In genomic region chr17:38511126-38512108, GRCh38 we compare ENCODE assay signal across 11 cellular contexts.
DNase-seq lines count a peak whose midpoint lies in the region; ATAC-seq, FAIRE-seq and TF ChIP-seq lines count a peak whose summit lies in the region.
"Had no signal": no experiment of that assay in that cellular context is flagged by ENCODE, and none has a peak within 500 bp of the region (broad histone marks: within the 10 kb centered on the region; RNA-seq: fewer than 3 reads in every experiment).

No MANE protein-coding gene starts in this region.

- 0 out of 2 replicates have a peak overlapping the region, but pooled peaks have one; percentile 0 for H3K23ac ChIP-seq in IMR-90 (ENCODE audit: low read depth, low read length)

- H3K79me1 ChIP-seq in IMR-90 (ENCODE audit: low read depth in 1 of 2, low read length in 2 of 2), result peaks cover 0 to 34% of the 10 kb centered on the region in 2 experiments; a peak in 2 of 4 replicates

- H3K36me3 Mint-ChIP-seq in Caco-2 (ENCODE audit: insufficient read depth, unreplicated experiment) (peaks cover 53% of the 10 kb centered on the region), natural killer cell (no peaks in the 10 kb centered on the region)
- H3K36me3 Mint-ChIP-seq: activated naive CD4-positive, alpha-beta T cell treated with anti-CD3 and anti-CD28 coated beads, Interleukin-2, amount 10 ng/mL, durations not matched to agents 7 days and 5 days had no signal

- H2BK20ac ChIP-seq in IMR-90 (ENCODE audit: low read depth, low read length), result no peak overlapping the region

- H3K9me3 Mint-ChIP-seq in Caco-2 (ENCODE audit: unreplicated experiment), result no peaks in the 10 kb centered on the region
- H3K9me3 Mint-ChIP-seq in natural killer cell, result no peaks in the 10 kb centered on the region
- H3K9me3 Mint-ChIP-seq: activated naive CD4-positive, alpha-beta T cell treated with anti-CD3 and anti-CD28 coated beads, Interleukin-2, amount 10 ng/mL, durations not matched to agents 7 days and 5 days had no signal

- peak overlapping the region; percentile 72 for H3K4me3 Mint-ChIP-seq in Caco-2 (ENCODE audit: unreplicated experiment)
- H3K4me3 Mint-ChIP-seq in natural killer cell, result peak overlapping the region; percentile 58
- H3K4me3 Mint-ChIP-seq: activated naive CD4-positive, alpha-beta T cell treated with anti-CD3 and anti-CD28 coated beads, Interleukin-2, amount 10 ng/mL, durations not matched to agents 7 days and 5 days had no signal

- H2AK9ac ChIP-seq in IMR-90 (replicated peaks; ENCODE audit: low read depth, low read length, poor library complexity), result peak overlapping the region; percentile 75

- H3K4me2 ChIP-seq in IMR-90 (ENCODE audit: low read depth, low read length) (no peak overlapping the region), endothelial cell of umbilical vein (ENCODE audit: insufficient read depth, low read length) (no peak overlapping the region)

- no peak overlapping the region for H4K5ac ChIP-seq in IMR-90 (ENCODE audit: low read depth, low read length)

- H3K27ac ChIP-seq in IMR-90 (ENCODE audit: insufficient read depth, low read length) (no peak overlapping the region), endothelial cell of umbilical vein (ENCODE audit: insufficient read depth, low read depth, low read length) (no peak overlapping the region), esophagus squamous epithelium (no peak overlapping the region), upper lobe of left lung (no peak overlapping the region)

- H3K4me3 ChIP-seq in Caco-2 (ENCODE audit: low read depth, low read length) (peak overlapping the region; percentile 51), IMR-90 (ENCODE audit: insufficient read depth, low read depth, low read length) (no peak overlapping the region), endothelial cell of umbilical vein (replicated peaks in 1 of 3; ENCODE audit: insufficient read depth in 1 of 3, low read depth in 1 of 3, low read length in 3 of 3) (no peak overlapping the region), esophagus squamous epithelium (no peak overlapping the region), upper lobe of left lung (no peak overlapping the region)

- H2BK15ac ChIP-seq in IMR-90 (ENCODE audit: low read depth, low read length), result no peak overlapping the region

- dilution Hi-C loops in IMR-90 (cut with HindIII; ENCODE audit: low sequenced_read_pairs, unreplicated experiment) (no loop called here), endothelial cell of umbilical vein (cut with MboI; ENCODE audit: extremely low pct_ligation_motif_present, low sequenced_read_pairs) (no loop called here)

- peak overlapping the region; percentile 54 for H2AFZ ChIP-seq in IMR-90 (replicated peaks; ENCODE audit: low read length, poor library complexity)
- no peak overlapping the region for H2AFZ ChIP-seq in endothelial cell of umbilical vein (ENCODE audit: low read depth, low read length)

- BruUV-seq in Caco-2 (replicated peaks; lab: Mats Ljungman, UMichigan) (TSS peak; percentile 81), IMR-90 (replicated peaks; lab: Mats Ljungman, UMichigan) (TSS peak; percentile 73), endothelial cell of umbilical vein (replicated peaks; lab: Mats Ljungman, UMichigan) (TSS peak; percentile 74)

- intact Hi-C loops in Caco-2 (cut with micrococcal nuclease; ENCODE audit: unreplicated experiment), result loop anchor here (5.0 kb wide), 2 partner anchors 46 to 156 kb away; no protein-coding TSS in a partner anchor
- intact Hi-C loops in IMR-90 (cut with micrococcal nuclease), result loop anchor here (1.0 to 5.0 kb wide), 2 partner anchors 26 to 156 kb away; no protein-coding TSS in a partner anchor
- intact Hi-C loops in endothelial cell of umbilical vein (cut with micrococcal nuclease), result loop anchor here (5.0 kb wide), 1 partner anchor 76 kb away; no protein-coding TSS in a partner anchor
- intact Hi-C loops in natural killer cell (cut with micrococcal nuclease), result no loop called here
- intact Hi-C loops in esophagus squamous epithelium (cut with DNase I), result no loop called here

- no peak overlapping the region for H3K4ac ChIP-seq in IMR-90 (ENCODE audit: low read depth, low read length)

- no peak for TF ChIP-seq RAD21 in IMR-90 (IDR thresholded peaks at IDR 0.05; ENCODE audit: low read length)

- no peaks in the 10 kb centered on the region for H3K36me3 ChIP-seq in Caco-2 (ENCODE audit: control insufficient read depth, insufficient read depth, low read length)
- peaks cover 13% of the 10 kb centered on the region for H3K36me3 ChIP-seq in IMR-90 (ENCODE audit: control insufficient read depth, insufficient read depth, low read length)
- peaks cover 0 to 4% of the 10 kb centered on the region in 2 experiments for H3K36me3 ChIP-seq in endothelial cell of umbilical vein (ENCODE audit: control insufficient read depth in 2 of 2, extremely low read depth in 1 of 2, insufficient read depth in 2 of 2, low read length in 2 of 2)
- peaks cover 5 to 35% (median 7%) of the 10 kb centered on the region in 3 donors for H3K36me3 ChIP-seq in esophagus squamous epithelium
- peaks cover 0 to 32% (median 9%) of the 10 kb centered on the region in 4 donors for H3K36me3 ChIP-seq in upper lobe of left lung

- H3K27me3 Mint-ChIP-seq in Caco-2 (ENCODE audit: insufficient read depth, unreplicated experiment) (peaks cover 9% of the 10 kb centered on the region), natural killer cell (ENCODE audit: low read depth in 2 of 2) (peaks cover 36 to 40% of the 10 kb centered on the region in 2 donors)

- in situ Hi-C loops in IMR-90 (cut with MboI; ENCODE audit: low sequenced_read_pairs), result no loop called here

- H4K20me1 ChIP-seq in IMR-90 (ENCODE audit: insufficient read depth, low read length) (peaks cover 52% of the 10 kb centered on the region), endothelial cell of umbilical vein (replicated peaks; ENCODE audit: control insufficient read depth, extremely low read depth, insufficient read depth, low read length) (no peaks in the 10 kb centered on the region)

- TF ChIP-seq EP300 in upper lobe of left lung (IDR thresholded peaks at IDR 0.05), result no peak

- TF ChIP-seq POLR2A in IMR-90 (IDR thresholded peaks at IDR 0.05; ENCODE audit: low read depth, low read length) (no peak), endothelial cell of umbilical vein (IDR thresholded peaks at IDR 0.05; ENCODE audit: low read depth, low read length) (peak; percentile 58), erythroblast (IDR thresholded peaks at IDR 0.05; ENCODE audit: low read length) (no peak), esophagus squamous epithelium (IDR thresholded peaks at IDR 0.05) (no peak), upper lobe of left lung (IDR thresholded peaks at IDR 0.05) (no peak)

- H3K9me1 ChIP-seq in IMR-90 (ENCODE audit: insufficient read depth, low read length) (peaks cover 25% of the 10 kb centered on the region), endothelial cell of umbilical vein (replicated peaks; ENCODE audit: control insufficient read depth, extremely low read depth, insufficient read depth, low read length) (no peaks in the 10 kb centered on the region)

- H3K79me2 ChIP-seq in endothelial cell of umbilical vein (ENCODE audit: control insufficient read depth, insufficient read depth, low read length), result no peaks in the 10 kb centered on the region

- peak overlapping the region; percentile 25; the same call in 1 of the 2 replicates for H3K14ac ChIP-seq in IMR-90 (replicated peaks; ENCODE audit: low read depth, low read length)

- H2BK120ac ChIP-seq in IMR-90 (ENCODE audit: low read depth, low read length), result no peak overlapping the region

- POLR2A ChIA-PET in Caco-2 (lab: Charles Lee), result no interaction called here
- POLR2A ChIA-PET in IMR-90 (lab: Charles Lee; ENCODE audit: unreplicated experiment), result interaction anchor here (0.6 kb wide), 1 partner anchor 218 kb away, joined by 7 read pairs; no protein-coding TSS in a partner anchor
- POLR2A ChIA-PET in endothelial cell of umbilical vein (lab: Charles Lee), result no interaction called here

- no peaks in the 10 kb centered on the region; the same call in 1 of the 2 replicates for H3K9me3 ChIP-seq in Caco-2
- no peaks in the 10 kb centered on the region for H3K9me3 ChIP-seq in IMR-90 (ENCODE audit: control insufficient read depth, insufficient read depth, low read length)
- H3K9me3 ChIP-seq in endothelial cell of umbilical vein (replicated peaks; ENCODE audit: control insufficient read depth, insufficient read depth, low read length), result no peaks in the 10 kb centered on the region
- H3K9me3 ChIP-seq in esophagus squamous epithelium, result no peaks in the 10 kb centered on the region
- no peaks in the 10 kb centered on the region for H3K9me3 ChIP-seq in upper lobe of left lung

- H3K56ac ChIP-seq in IMR-90 (ENCODE audit: extremely low read depth, insufficient read depth, low read length), result no peak overlapping the region

- 0 out of 4 replicates have a peak overlapping the region, but pooled peaks of 1 of the 2 experiments have one; percentile 22 for H4K8ac ChIP-seq in IMR-90 (ENCODE audit: low read depth in 2 of 2, low read length in 2 of 2)

- peaks cover 14% of the 10 kb centered on the region for H3K4me1 Mint-ChIP-seq in Caco-2 (ENCODE audit: low read depth, unreplicated experiment)
- H3K4me1 Mint-ChIP-seq in natural killer cell, result peaks cover 7 to 16% of the 10 kb centered on the region in 2 donors

- H3K27ac Mint-ChIP-seq in Caco-2 (ENCODE audit: unreplicated experiment), result peak overlapping the region; percentile 70
- H3K27ac Mint-ChIP-seq in natural killer cell, result no peak overlapping the region
- H3K27ac Mint-ChIP-seq: activated naive CD4-positive, alpha-beta T cell treated with anti-CD3 and anti-CD28 coated beads, Interleukin-2, amount 10 ng/mL, durations not matched to agents 7 days and 5 days had no signal

- no peak overlapping the region for H4K91ac ChIP-seq in IMR-90 (ENCODE audit: insufficient read depth, low read depth, low read length)

- no peak overlapping the region for H3K9ac ChIP-seq in IMR-90 (ENCODE audit: low read depth, low read length)
- no peak overlapping the region for H3K9ac ChIP-seq in endothelial cell of umbilical vein (replicated peaks; ENCODE audit: extremely low read depth, insufficient read depth, low read length)

- no peak overlapping the region for H3K18ac ChIP-seq in IMR-90 (ENCODE audit: low read depth, low read length)

- ATAC-seq in IMR-90 (ENCODE audit: low read depth) (peak; percentile 28), natural killer cell (no peak), GM19023 (IDR thresholded peaks at IDR 0.05; ENCODE audit: unreplicated experiment) (no peak), upper lobe of left lung (ENCODE audit: low FRiP score in 2 of 2) (no peak)

- peak overlapping the region; percentile 1; the same call in 1 of the 2 replicates for H2AK5ac ChIP-seq in IMR-90 (ENCODE audit: low read depth, low read length)

- CTCF ChIA-PET in Caco-2 (lab: Charles Lee), result interaction anchor here (0.7 to 3.6 kb wide), 8 partner anchors 47 to 157 kb away, joined by 3 to 63 read pairs (median 7); no protein-coding TSS in a partner anchor
- CTCF ChIA-PET in IMR-90 (lab: Yijun Ruan, JAX), result no interaction called here
- CTCF ChIA-PET in endothelial cell of umbilical vein (lab: Charles Lee), result interaction anchor here (1.0 to 5.9 kb wide), 7 partner anchors 26 to 157 kb away, joined by 3 to 61 read pairs (median 5); no protein-coding TSS in a partner anchor

- H3K27me3 ChIP-seq in Caco-2 (replicated peaks; ENCODE audit: control insufficient read depth, insufficient read depth, low read length) (peaks cover 3% of the 10 kb centered on the region), IMR-90 (ENCODE audit: control insufficient read depth, insufficient read depth, low read length) (no peaks in the 10 kb centered on the region), endothelial cell of umbilical vein (ENCODE audit: control insufficient read depth in 2 of 2, insufficient read depth in 2 of 2, low read length in 2 of 2) (no peaks in the 10 kb centered on the region), esophagus squamous epithelium (peaks cover 0 to 26% (median 0%) of the 10 kb centered on the region in 4 donors), upper lobe of left lung (peaks cover 0 to 5% (median 2%) of the 10 kb centered on the region in 4 donors)

- FAIRE-seq in endothelial cell of umbilical vein (lab: Jason Lieb, UNC), result no peak

- DNase-seq in Caco-2 (peak in 1 of 2 experiments; percentile 57), IMR-90 (peak; percentile 71), endothelial cell of umbilical vein (ENCODE audit: low read depth, low spot score) (no peak), natural killer cell (no peak), erythroblast (lab: John Stamatoyannopoulos, UW) (no peak), esophagus squamous epithelium (lab: John Stamatoyannopoulos, UW) (no peak), upper lobe of left lung (no peak)
- DNase-seq: activated naive CD4-positive, alpha-beta T cell treated with anti-CD3 and anti-CD28 coated beads, Interleukin-2, amount 10 ng/mL, durations not matched to agents 7 days and 5 days; NCI-H1048; stimulated activated CD4-positive, alpha-beta T cell treated with anti-CD3 and anti-CD28 coated beads, Interleukin-2, amount 100 ng/mL, for 24 hours had no signal

- no peak overlapping the region for H2BK5ac ChIP-seq in IMR-90 (ENCODE audit: low read depth, low read length, poor library complexity, severe bottlenecking)

- H3K4me1 ChIP-seq in Caco-2, result peaks cover 18% of the 10 kb centered on the region
- H3K4me1 ChIP-seq in IMR-90 (ENCODE audit: control insufficient read depth, insufficient read depth, low read length), result peaks cover 12% of the 10 kb centered on the region
- peaks cover 13% of the 10 kb centered on the region for H3K4me1 ChIP-seq in endothelial cell of umbilical vein (ENCODE audit: control insufficient read depth, extremely low read depth, insufficient read depth, low read length)
- peaks cover 3 to 35% (median 22%) of the 10 kb centered on the region in 3 donors for H3K4me1 ChIP-seq in esophagus squamous epithelium
- H3K4me1 ChIP-seq in upper lobe of left lung, result peaks cover 0 to 19% (median 5%) of the 10 kb centered on the region in 4 donors

- 75% methylated on average over 2 of the region's 15 CpGs; no CpG with 5 or more reads in 1 of the 2 experiments for WGBS in IMR-90 (ENCODE audit: extremely low coverage in 2 of 2, insufficient read length in 1 of 2), 2 experiments
- 66 to 82% methylated on average over 8 to 10 of the region's 15 CpGs for WGBS in esophagus squamous epithelium, 2 donors
- WGBS in upper lobe of left lung, 2 donors, result 79 to 83% methylated on average over 12 to 13 of the region's 15 CpGs

- TF ChIP-seq CTCF in Caco-2 (IDR thresholded peaks at IDR 0.05; ENCODE audit: insufficient read depth in 1 of 2, low read depth in 1 of 2, low read length in 1 of 2, severe bottlenecking in 1 of 2, unreplicated experiment in 1 of 2) (no peak), IMR-90 (conservative IDR thresholded peaks at IDR 0.05; ENCODE audit: low read depth, low read length) (no peak), endothelial cell of umbilical vein (IDR thresholded peaks at IDR 0.05; ENCODE audit: extremely low read depth in 1 of 2, insufficient read depth in 1 of 2, low read depth in 1 of 2, low read length in 2 of 2) (no peak), natural killer cell (IDR thresholded peaks at IDR 0.05) (no peak), esophagus squamous epithelium (IDR thresholded peaks at IDR 0.05) (no peak), upper lobe of left lung (IDR thresholded peaks at IDR 0.05) (no peak)

Comparison
In these comparisons a context has a peak if more than half of its experiments do, and no peak if none do; other contexts are left out.
1. intact Hi-C loops: an anchor here in Caco-2 (5.0 kb wide), IMR-90 (1.0 to 5.0 kb wide) and endothelial cell of umbilical vein (5.0 kb wide); none called in natural killer cell and esophagus squamous epithelium.